ENCODE assay signal across 1 cellular context in genomic region chr14:23513466-23514008, GRCh38.
TF ChIP-seq lines count a peak whose summit lies in the region.

No MANE protein-coding gene starts in this region.

TF ChIP-seq in H1, 55 proteins besides CTCF, POLR2A, EP300 and RAD21:
- TF ChIP-seq CREB1 (IDR thresholded peaks at IDR 0.05) (no peak), ATF3 (IDR thresholded peaks at IDR 0.05; ENCODE audit: insufficient read depth, low read depth, low read length) (no peak), SRF (IDR thresholded peaks at IDR 0.05; ENCODE audit: low read depth, low read length) (no peak), SAP30 (IDR thresholded peaks at IDR 0.05; ENCODE audit: insufficient read depth, insufficient replicate concordance, low read length) (no peak), SIN3A (conservative IDR thresholded peaks at IDR 0.05 in 1 of 2, IDR thresholded peaks at IDR 0.05 in 1 of 2; ENCODE audit: low read depth in 1 of 2, low read length in 2 of 2) (no peak), CEBPB (IDR thresholded peaks at IDR 0.05; ENCODE audit: low read depth, low read length) (no peak), TAF1 (IDR thresholded peaks at IDR 0.05; ENCODE audit: low read depth, low read length) (no peak), RBBP5 (IDR thresholded peaks at IDR 0.05; ENCODE audit: borderline replicate concordance, low read depth, low read length) (no peak), TBP (IDR thresholded peaks at IDR 0.05; ENCODE audit: low read depth, low read length) (no peak), KDM1A (IDR thresholded peaks at IDR 0.05; ENCODE audit: borderline replicate concordance, low read length) (no peak), ZNF274 (IDR thresholded peaks at IDR 0.05; ENCODE audit: borderline replicate concordance, extremely low read depth, low read length) (no peak)
- TF ChIP-seq, protein P1, sequence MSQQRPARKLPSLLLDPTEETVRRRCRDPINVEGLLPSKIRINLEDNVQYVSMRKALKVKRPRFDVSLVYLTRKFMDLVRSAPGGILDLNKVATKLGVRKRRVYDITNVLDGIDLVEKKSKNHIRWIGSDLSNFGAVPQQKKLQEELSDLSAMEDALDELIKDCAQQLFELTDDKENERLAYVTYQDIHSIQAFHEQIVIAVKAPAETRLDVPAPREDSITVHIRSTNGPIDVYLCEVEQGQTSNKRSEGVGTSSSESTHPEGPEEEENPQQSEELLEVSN (IDR thresholded peaks at IDR 0.05) = no peak
TF ChIP-seq in H1: peak in this region for 0.
